1 cellular context compared by ENCODE assay signal in the genomic region with DNA sequence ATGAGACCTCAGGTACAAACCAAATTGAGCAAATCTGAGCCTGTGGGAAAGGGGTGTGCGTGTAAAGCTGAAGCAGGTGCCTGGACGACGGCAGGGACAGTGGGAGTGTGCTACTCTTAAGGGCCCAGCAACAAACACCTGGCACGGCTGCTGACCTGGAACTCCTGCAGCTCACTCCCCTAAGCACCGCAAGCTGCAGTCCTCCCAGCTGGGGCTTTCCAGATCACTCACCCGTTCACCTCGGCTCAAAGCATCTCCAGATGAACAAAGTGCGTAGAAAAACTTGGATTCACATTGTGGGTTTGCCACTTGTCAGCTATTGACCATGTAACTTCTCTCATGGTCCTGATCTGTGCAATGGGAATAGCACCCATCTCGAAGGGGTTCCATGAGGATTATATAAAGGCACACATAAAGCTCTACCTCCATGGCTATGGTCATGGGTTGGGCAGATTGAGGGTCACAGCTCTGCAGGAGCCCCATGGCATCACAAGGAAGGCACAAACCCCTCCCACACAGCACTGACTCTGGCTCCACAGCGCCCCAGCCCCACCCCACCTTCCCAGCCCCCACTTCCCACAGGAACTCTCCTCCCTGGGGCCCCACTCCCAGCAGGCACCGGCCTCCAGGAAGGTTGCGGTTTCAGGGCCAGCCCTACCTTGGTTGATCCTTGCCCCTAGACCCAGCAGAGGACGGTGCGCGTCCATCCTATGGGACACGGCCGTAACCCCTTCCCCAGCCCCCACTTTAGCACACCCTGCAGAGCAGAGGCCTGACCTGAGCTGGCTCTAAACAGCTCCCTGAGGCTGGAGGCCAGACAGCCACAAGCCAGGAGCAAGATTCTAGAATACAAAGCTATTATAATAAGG.
TF ChIP-seq lines count a peak whose summit lies in the region.

No MANE protein-coding gene starts in this region.

TF ChIP-seq in K562, 482 proteins besides CTCF, POLR2A, EP300 and RAD21 (continued from another document):
- TF ChIP-seq, protein P1, sequence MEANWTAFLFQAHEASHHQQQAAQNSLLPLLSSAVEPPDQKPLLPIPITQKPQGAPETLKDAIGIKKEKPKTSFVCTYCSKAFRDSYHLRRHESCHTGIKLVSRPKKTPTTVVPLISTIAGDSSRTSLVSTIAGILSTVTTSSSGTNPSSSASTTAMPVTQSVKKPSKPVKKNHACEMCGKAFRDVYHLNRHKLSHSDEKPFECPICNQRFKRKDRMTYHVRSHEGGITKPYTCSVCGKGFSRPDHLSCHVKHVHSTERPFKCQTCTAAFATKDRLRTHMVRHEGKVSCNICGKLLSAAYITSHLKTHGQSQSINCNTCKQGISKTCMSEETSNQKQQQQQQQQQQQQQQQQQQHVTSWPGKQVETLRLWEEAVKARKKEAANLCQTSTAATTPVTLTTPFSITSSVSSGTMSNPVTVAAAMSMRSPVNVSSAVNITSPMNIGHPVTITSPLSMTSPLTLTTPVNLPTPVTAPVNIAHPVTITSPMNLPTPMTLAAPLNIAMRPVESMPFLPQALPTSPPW (CRISPR knock-in tag; IDR thresholded peaks at IDR 0.05) = peak; percentile 38; the same call in 1 of the 2 replicates
